Comparison of ENCODE assay signal across 9 cellular contexts in genomic region chr6:5843078-5843477, GRCh38.
"Had no signal": no experiment of that assay in that cellular context is flagged by ENCODE, and none has a peak within 500 bp of the region (broad histone marks: within the 10 kb centered on the region; RNA-seq: fewer than 3 reads in every experiment).

No MANE protein-coding gene starts in this region.

- H3K4me2 ChIP-seq: GM23338 had no signal

- H3K27ac ChIP-seq: GM23248 had no signal

- ATAC-seq: GM23338, HCT116 had no signal

- H3K4me3 ChIP-seq: GM23248, GM23338, HAP-1 had no signal

- DNase-seq: GM23248, GOT3, H7, H9, HCEC 1CT, HFFc6 had no signal

- H3K36me3 ChIP-seq: HAP-1 had no signal

- H3K4me1 ChIP-seq: HAP-1 had no signal

- H3K9me3 ChIP-seq: HAP-1 had no signal

- H2AFZ ChIP-seq: GM23248, GM23338 had no signal

- H3K9ac ChIP-seq: GM23248 had no signal
